Comparison of ENCODE assay signal across 20 cellular contexts in the genomic region with DNA sequence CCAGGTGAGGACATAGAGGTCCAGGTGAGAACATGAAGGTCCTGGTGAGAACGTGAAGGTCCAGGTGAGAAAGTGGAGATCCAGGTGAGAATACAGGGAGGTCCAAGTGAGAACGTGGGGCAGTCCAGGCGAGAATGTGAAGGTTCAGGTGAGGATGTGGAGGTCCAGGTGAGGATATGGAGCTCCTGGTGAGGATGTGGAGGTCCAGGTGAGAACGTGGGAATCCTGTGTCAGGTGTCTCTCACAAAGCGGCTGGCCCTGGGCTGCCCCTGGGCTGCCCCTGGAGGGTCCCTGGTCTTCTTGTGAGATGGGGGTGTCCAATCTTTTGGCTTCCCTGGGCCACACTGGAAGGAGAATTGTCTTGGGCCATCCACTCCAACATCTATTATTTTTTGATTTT.
DNase-seq lines count a peak whose midpoint lies in the region; ATAC-seq and TF ChIP-seq lines count a peak whose summit lies in the region.
"Had no signal": no experiment of that assay in that cellular context is flagged by ENCODE, and none has a peak within 500 bp of the region (broad histone marks: within the 10 kb centered on the region; RNA-seq: fewer than 3 reads in every experiment).

No MANE protein-coding gene starts in this region.

- CTCF ChIA-PET in CD4-positive, alpha-beta T cell (lab: Charles Lee), result no interaction called here
- CTCF ChIA-PET in Calu3 (lab: Charles Lee), result no interaction called here

- peaks cover 74% of the 10 kb centered on the region for H3K27me3 Mint-ChIP-seq in CD4-positive, alpha-beta T cell
- H3K27me3 Mint-ChIP-seq in Calu3 (ENCODE audit: unreplicated experiment), result peaks cover 73% of the 10 kb centered on the region
- H3K27me3 Mint-ChIP-seq in central memory CD8-positive, alpha-beta T cell, result peaks cover 76% of the 10 kb centered on the region
- peaks cover 69% of the 10 kb centered on the region for H3K27me3 Mint-ChIP-seq in nephron (ENCODE audit: low read depth)

- no peak for DNase-seq in CD4-positive, alpha-beta T cell
- no peak for DNase-seq in Calu3
- DNase-seq in central memory CD8-positive, alpha-beta T cell (ENCODE audit: low spot score in 2 of 2), result no peak
- no peak for DNase-seq in GM13976 (ENCODE audit: low spot score)
- DNase-seq in activated naive CD4-positive, alpha-beta T cell (lab: John Stamatoyannopoulos, UW), result no peak
- DNase-seq: activated CD4-positive, alpha-beta T cell treated with anti-CD3 and anti-CD28 coated beads, Interleukin-2, amount 50 U/mL, for 48 hours; activated naive CD4-positive, alpha-beta T cell treated with anti-CD3 and anti-CD28 coated beads, Interleukin-2, amount 10 ng/mL, durations not matched to agents 7 days and 5 days; effector CD8-positive, alpha-beta T cell; mesendoderm; MG63; NCI-H1694 treated with DMSO at 0.1 percent for 48 hours; NCI-H69; stimulated activated CD4-positive, alpha-beta T cell treated with anti-CD3 and anti-CD28 coated beads, Interleukin-4, amount 100 ng/mL, for 1 hour; transverse colon had no signal

- no TSS peak for BruUV-seq in Calu3 (replicated peaks; lab: Mats Ljungman, UMichigan)

- no peaks in the 10 kb centered on the region for H3K9me3 Mint-ChIP-seq in CD4-positive, alpha-beta T cell
- peaks cover 4% of the 10 kb centered on the region for H3K9me3 Mint-ChIP-seq in Calu3 (ENCODE audit: low read depth, unreplicated experiment)
- no peaks in the 10 kb centered on the region for H3K9me3 Mint-ChIP-seq in central memory CD8-positive, alpha-beta T cell
- peaks cover 2% of the 10 kb centered on the region for H3K9me3 Mint-ChIP-seq in nephron
- H3K9me3 Mint-ChIP-seq: activated naive CD4-positive, alpha-beta T cell treated with anti-CD3 and anti-CD28 coated beads, Interleukin-2, amount 10 ng/mL, durations not matched to agents 7 days and 5 days; stimulated activated naive CD8-positive, alpha-beta T cell treated with anti-CD3 and anti-CD28 coated beads, Interleukin-15, Interleukin-2, amounts not matched to agents 100 ng/mL and 50 ng/mL, for 24 hours had no signal

- peak overlapping the region; percentile 27 for H3K4me3 Mint-ChIP-seq in CD4-positive, alpha-beta T cell
- H3K4me3 Mint-ChIP-seq in Calu3 (ENCODE audit: low read depth, unreplicated experiment) (peak overlapping the region; percentile 22), nephron (peak overlapping the region; percentile 54 to 61 (median 59))
- peak overlapping the region; percentile 21 for H3K4me3 Mint-ChIP-seq in central memory CD8-positive, alpha-beta T cell
- H3K4me3 Mint-ChIP-seq: activated naive CD4-positive, alpha-beta T cell treated with anti-CD3 and anti-CD28 coated beads, Interleukin-2, amount 10 ng/mL, durations not matched to agents 7 days and 5 days; stimulated activated naive CD8-positive, alpha-beta T cell treated with anti-CD3 and anti-CD28 coated beads, Interleukin-15, Interleukin-2, amounts not matched to agents 100 ng/mL and 50 ng/mL, for 24 hours had no signal

- H3K36me3 Mint-ChIP-seq in CD4-positive, alpha-beta T cell (ENCODE audit: low read depth), result no peaks in the 10 kb centered on the region
- no peaks in the 10 kb centered on the region for H3K36me3 Mint-ChIP-seq in Calu3 (ENCODE audit: insufficient read depth, unreplicated experiment)
- no peaks in the 10 kb centered on the region for H3K36me3 Mint-ChIP-seq in central memory CD8-positive, alpha-beta T cell (ENCODE audit: insufficient read depth)
- no peaks in the 10 kb centered on the region for H3K36me3 Mint-ChIP-seq in nephron (ENCODE audit: low read depth)
- H3K36me3 Mint-ChIP-seq: activated naive CD4-positive, alpha-beta T cell treated with anti-CD3 and anti-CD28 coated beads, Interleukin-2, amount 10 ng/mL, durations not matched to agents 7 days and 5 days had no signal

- H3K4me1 Mint-ChIP-seq in CD4-positive, alpha-beta T cell (ENCODE audit: low read depth), result peaks cover 18% of the 10 kb centered on the region
- no peaks in the 10 kb centered on the region for H3K4me1 Mint-ChIP-seq in Calu3 (ENCODE audit: low read depth, unreplicated experiment)
- peaks cover 11% of the 10 kb centered on the region for H3K4me1 Mint-ChIP-seq in central memory CD8-positive, alpha-beta T cell
- H3K4me1 Mint-ChIP-seq in nephron, result peaks cover 3% of the 10 kb centered on the region

- intact Hi-C loops in CD4-positive, alpha-beta T cell (cut with DNase I, micrococcal nuclease), result loop anchor here in 1 of 2 experiments (5.0 kb wide), 3 partner anchors 131 to 376 kb away; partner anchors contain the start of gene MRPL36
- intact Hi-C loops in Calu3 (cut with micrococcal nuclease; ENCODE audit: unreplicated experiment), result no loop called here

- H3K27ac Mint-ChIP-seq in CD4-positive, alpha-beta T cell, result no peak overlapping the region
- H3K27ac Mint-ChIP-seq in Calu3 (ENCODE audit: unreplicated experiment), result no peak overlapping the region
- peak overlapping the region; percentile 29 for H3K27ac Mint-ChIP-seq in central memory CD8-positive, alpha-beta T cell (ENCODE audit: low read depth)
- no peak overlapping the region for H3K27ac Mint-ChIP-seq in nephron
- H3K27ac Mint-ChIP-seq: activated naive CD4-positive, alpha-beta T cell treated with anti-CD3 and anti-CD28 coated beads, Interleukin-2, amount 10 ng/mL, durations not matched to agents 7 days and 5 days; stimulated activated naive CD8-positive, alpha-beta T cell treated with anti-CD3 and anti-CD28 coated beads, Interleukin-15, Interleukin-2, amounts not matched to agents 100 ng/mL and 50 ng/mL, for 24 hours had no signal

- POLR2A ChIA-PET in CD4-positive, alpha-beta T cell (lab: Charles Lee), result no interaction called here

- ATAC-seq in CD4-positive, alpha-beta T cell (ENCODE audit: poor library complexity), result no peak
- ATAC-seq in central memory CD8-positive, alpha-beta T cell (replicated peaks; ENCODE audit: extremely low read depth, poor library complexity, severe bottlenecking), result no peak
- no peak for ATAC-seq in GM19395 (IDR thresholded peaks at IDR 0.05; ENCODE audit: unreplicated experiment)

- no peak for TF ChIP-seq CTCF in CD4-positive, alpha-beta T cell (IDR thresholded peaks at IDR 0.05)
- no peak for TF ChIP-seq CTCF in Calu3 (IDR thresholded peaks at IDR 0.05; ENCODE audit: unreplicated experiment)
- no peak for TF ChIP-seq CTCF in nephron (IDR thresholded peaks at IDR 0.05; ENCODE audit: unreplicated experiment in 3 of 3)
- TF ChIP-seq CTCF in GM13976 (IDR thresholded peaks at IDR 0.05; ENCODE audit: borderline replicate concordance, control extremely low read depth, extremely low read depth, insufficient read depth, missing control alignments), result no peak

- H3K27me3 ChIP-seq in CD4-positive, alpha-beta T cell (ENCODE audit: control insufficient read depth, insufficient read depth, low read length), result peaks cover 56% of the 10 kb centered on the region

- no peaks in the 10 kb centered on the region for H3K9me3 ChIP-seq in CD4-positive, alpha-beta T cell (ENCODE audit: control insufficient read depth, low read length)
- H3K9me3 ChIP-seq: ascending aorta, MG63, transverse colon had no signal

- in situ Hi-C loops in GM13976 (cut with MboI; ENCODE audit: low sequenced_read_pairs, unreplicated experiment), result no loop called here

- H3K27ac ChIP-seq in CD4-positive, alpha-beta T cell (ENCODE audit: low read depth, low read length), result no peak overlapping the region
- H3K27ac ChIP-seq: ascending aorta, HL-60, transverse colon, VCaP had no signal
